In the genomic region with DNA sequence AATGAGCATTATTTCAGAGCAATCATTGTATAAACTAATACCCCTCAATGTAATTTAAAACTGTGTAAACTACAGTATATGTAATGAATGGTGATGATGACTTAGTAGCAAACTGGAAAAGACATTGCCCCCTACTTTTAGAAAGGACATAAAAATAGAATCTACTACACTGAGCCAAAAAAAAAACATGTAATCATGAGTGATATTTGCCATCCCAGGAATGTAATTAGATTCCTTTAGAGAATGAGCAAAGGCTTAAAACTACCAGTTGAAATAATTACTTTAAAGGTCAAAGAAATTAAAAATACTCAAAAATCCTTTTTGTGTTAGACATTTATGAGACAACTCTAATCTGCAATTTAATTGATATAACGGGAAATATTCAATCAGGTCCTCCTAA, we compare ENCODE assay signal across 1 cellular context.
TF ChIP-seq lines count a peak whose summit lies in the region.

No MANE protein-coding gene starts in this region.

TF ChIP-seq in H1, 55 proteins besides CTCF, POLR2A, EP300 and RAD21:
- no peak for TF ChIP-seq CEBPB (IDR thresholded peaks at IDR 0.05; ENCODE audit: low read depth, low read length)
- no peak for TF ChIP-seq EZH2 (IDR thresholded peaks at IDR 0.05; ENCODE audit: low read depth, low read length, severe bottlenecking)
- no peak for TF ChIP-seq SP4 (IDR thresholded peaks at IDR 0.05; ENCODE audit: low read length)
- TF ChIP-seq, protein P1, sequence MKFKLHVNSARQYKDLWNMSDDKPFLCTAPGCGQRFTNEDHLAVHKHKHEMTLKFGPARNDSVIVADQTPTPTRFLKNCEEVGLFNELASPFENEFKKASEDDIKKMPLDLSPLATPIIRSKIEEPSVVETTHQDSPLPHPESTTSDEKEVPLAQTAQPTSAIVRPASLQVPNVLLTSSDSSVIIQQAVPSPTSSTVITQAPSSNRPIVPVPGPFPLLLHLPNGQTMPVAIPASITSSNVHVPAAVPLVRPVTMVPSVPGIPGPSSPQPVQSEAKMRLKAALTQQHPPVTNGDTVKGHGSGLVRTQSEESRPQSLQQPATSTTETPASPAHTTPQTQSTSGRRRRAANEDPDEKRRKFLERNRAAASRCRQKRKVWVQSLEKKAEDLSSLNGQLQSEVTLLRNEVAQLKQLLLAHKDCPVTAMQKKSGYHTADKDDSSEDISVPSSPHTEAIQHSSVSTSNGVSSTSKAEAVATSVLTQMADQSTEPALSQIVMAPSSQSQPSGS (IDR thresholded peaks at IDR 0.05; ENCODE audit: low read length): no peak
- no peak for TF ChIP-seq CHD2 (IDR thresholded peaks at IDR 0.05; ENCODE audit: low read length)
- TF ChIP-seq RFX5 (IDR thresholded peaks at IDR 0.05; ENCODE audit: borderline replicate concordance, low read depth, low read length): no peak
- no peak for TF ChIP-seq CBX8 (IDR thresholded peaks at IDR 0.05; ENCODE audit: borderline replicate concordance, low read depth, low read length)
- no peak for TF ChIP-seq KDM5A (IDR thresholded peaks at IDR 0.05; ENCODE audit: low read length)
- no peak for TF ChIP-seq TAF7 (optimal IDR thresholded peaks at IDR 0.05; ENCODE audit: borderline replicate concordance, low read depth, low read length)
- no peak for TF ChIP-seq CTBP2 (IDR thresholded peaks at IDR 0.05; ENCODE audit: borderline replicate concordance, insufficient read depth, insufficient read length, low read length)
- no peak for TF ChIP-seq GTF2F1 (IDR thresholded peaks at IDR 0.05; ENCODE audit: borderline replicate concordance, low read depth, low read length)
- TF ChIP-seq FOSL1 (IDR thresholded peaks at IDR 0.05; ENCODE audit: insufficient read depth, low read depth, low read length): no peak
- TF ChIP-seq SIX5 (IDR thresholded peaks at IDR 0.05; ENCODE audit: low read depth, low read length): no peak
- TF ChIP-seq, protein P2, sequence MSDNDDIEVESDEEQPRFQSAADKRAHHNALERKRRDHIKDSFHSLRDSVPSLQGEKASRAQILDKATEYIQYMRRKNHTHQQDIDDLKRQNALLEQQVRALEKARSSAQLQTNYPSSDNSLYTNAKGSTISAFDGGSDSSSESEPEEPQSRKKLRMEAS (IDR thresholded peaks at IDR 0.05): no peak
- TF ChIP-seq BCL11A (IDR thresholded peaks at IDR 0.05; ENCODE audit: low read depth in 2 of 2, low read length in 2 of 2): no peak
- TF ChIP-seq CREB1 (IDR thresholded peaks at IDR 0.05): no peak
- no peak for TF ChIP-seq SIRT6 (IDR thresholded peaks at IDR 0.05; ENCODE audit: low read length)
- TF ChIP-seq HDAC6 (IDR thresholded peaks at IDR 0.05; ENCODE audit: low read depth, low read length): no peak
- TF ChIP-seq, protein P3, sequence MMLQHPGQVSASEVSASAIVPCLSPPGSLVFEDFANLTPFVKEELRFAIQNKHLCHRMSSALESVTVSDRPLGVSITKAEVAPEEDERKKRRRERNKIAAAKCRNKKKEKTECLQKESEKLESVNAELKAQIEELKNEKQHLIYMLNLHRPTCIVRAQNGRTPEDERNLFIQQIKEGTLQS (IDR thresholded peaks at IDR 0.05; ENCODE audit: insufficient read depth, low read depth, low read length): no peak
